In the genomic region with DNA sequence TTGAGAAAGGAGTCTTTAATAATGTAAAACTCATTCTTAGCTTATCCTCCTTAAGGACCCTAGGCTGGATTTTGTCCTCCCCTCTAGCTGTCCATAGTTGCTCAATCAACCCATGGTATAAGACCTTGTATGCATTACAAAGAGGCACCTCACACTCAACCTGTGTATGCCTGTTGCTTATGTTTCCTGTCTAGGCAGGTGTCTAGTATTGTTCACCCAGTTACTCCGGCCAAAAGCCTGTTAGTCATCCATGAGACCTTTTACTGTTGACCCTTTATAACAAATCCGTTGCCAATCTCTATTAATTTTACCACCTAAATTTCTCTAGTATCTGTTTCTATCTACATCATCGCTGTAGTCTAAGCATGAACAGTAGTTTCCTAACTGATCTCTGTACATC, we compare ENCODE assay signal across 9 cellular contexts. TPM values are rescaled to one million over a fixed set of nuclear protein-coding genes. Genes with fewer than 3 reads are reported as not detected.
DNase-seq lines count a peak whose midpoint lies in the region; ATAC-seq and TF ChIP-seq lines count a peak whose summit lies in the region.
"Had no signal": no experiment of that assay in that cellular context is flagged by ENCODE, and none has a peak within 500 bp of the region (broad histone marks: within the 10 kb centered on the region; RNA-seq: fewer than 3 reads in every experiment).

No MANE protein-coding gene starts in this region.

- H3K4me1 ChIP-seq in left ventricle myocardium inferior (peaks cover 87% of the 10 kb centered on the region), GM23338 (ENCODE audit: insufficient read depth) (0 out of 2 replicates have a peak, but pooled peaks cover 14% of the 10 kb centered on the region)

- H3K4me1 Mint-ChIP-seq in GM23338 = peaks cover 18% of the 10 kb centered on the region

- DNase-seq in left ventricle myocardium inferior (no peak), Right ventricle myocardium inferior (ENCODE audit: missing footprints) (no peak), SHP77 treated with DMSO at 0.1 percent for 48 hours (lab: John Stamatoyannopoulos, UW) (peak; percentile 12), GM23338 (ENCODE audit: low spot score) (no peak), DMS79 treated with DMSO at 0.1 percent for 48 hours (lab: John Stamatoyannopoulos, UW) (no peak), NCI-H1417 treated with DMSO at 0.1 percent for 48 hours (lab: John Stamatoyannopoulos, UW) (no peak)
- no peak for DNase-seq in stimulated activated CD4-positive, alpha-beta T cell treated with anti-CD3 and anti-CD28 coated beads, Interleukin-1b, Interleukin-23, amount 100 ng/mL, for 48 hours
- DNase-seq: NCI-H774 had no signal

- H3F3A ChIP-seq in GM23338 (replicated peaks; ENCODE audit: low read depth) = no peaks in the 10 kb centered on the region

- no peaks in the 10 kb centered on the region for H3K9me3 Mint-ChIP-seq in GM23338

- H3K9me2 ChIP-seq in GM23338 (ENCODE audit: insufficient read depth) = no peaks in the 10 kb centered on the region

- no peak overlapping the region for H3K27ac Mint-ChIP-seq in GM23338

- no peaks in the 10 kb centered on the region for H3K36me3 Mint-ChIP-seq in GM23338 (ENCODE audit: low read depth)

- H3K4me3 Mint-ChIP-seq in GM23338 = no peak overlapping the region

- intact Hi-C loops in left ventricle myocardium inferior (cut with micrococcal nuclease) (no loop called here), Right ventricle myocardium inferior (cut with DNase I) (loop anchor here (10.0 kb wide), 2 partner anchors 713 to 833 kb away; a partner anchor contains a TSS)

- peaks cover 12% of the 10 kb centered on the region; the same call in 1 of the 2 replicates for H3K79me2 ChIP-seq in GM23338 (replicated peaks; ENCODE audit: insufficient read depth)

- H3K27me3 Mint-ChIP-seq in GM23338 (ENCODE audit: insufficient read depth, low read depth, poor library complexity) = no peaks in the 10 kb centered on the region

- no peak overlapping the region for H3K4me2 ChIP-seq in GM23338

- no peaks in the 10 kb centered on the region for H3K9me3 ChIP-seq in left ventricle myocardium inferior (replicated peaks)

- ATAC-seq in Right ventricle myocardium inferior (no peak), HG02938 (IDR thresholded peaks at IDR 0.05; ENCODE audit: unreplicated experiment) (peak; percentile 34), GM23338 (no peak)

- H3K27ac ChIP-seq in left ventricle myocardium inferior (replicated peaks) (peak overlapping the region; percentile 17), GM23338 (ENCODE audit: low read depth) (no peak overlapping the region)

- H3K4me3 ChIP-seq in left ventricle myocardium inferior (no peak overlapping the region), GM23338 (no peak overlapping the region)

- peaks cover 23% of the 10 kb centered on the region for H3K36me3 ChIP-seq in left ventricle myocardium inferior
- H3K36me3 ChIP-seq in GM23338 (ENCODE audit: insufficient read depth) = no peaks in the 10 kb centered on the region

- no peaks in the 10 kb centered on the region for H3K27me3 ChIP-seq in left ventricle myocardium inferior (ENCODE audit: low read depth)
- no peaks in the 10 kb centered on the region for H3K27me3 ChIP-seq in GM23338 (ENCODE audit: insufficient read depth)

- H2AFZ ChIP-seq in GM23338 = no peak overlapping the region

- 0 out of 2 replicates have a peak, but pooled peaks cover 4% of the 10 kb centered on the region for H4K20me1 ChIP-seq in GM23338 (replicated peaks; ENCODE audit: insufficient read depth)

- TF ChIP-seq CTCF in left ventricle myocardium inferior (IDR thresholded peaks at IDR 0.05; ENCODE audit: borderline replicate concordance) = no peak
- no peak for TF ChIP-seq CTCF in GM23338 (conservative IDR thresholded peaks at IDR 0.05; ENCODE audit: low read depth in 2 of 2)

TF ChIP-seq in GM23338, 12 proteins besides CTCF, POLR2A, EP300 and RAD21 (continues in another document):
- no peak for TF ChIP-seq ZNF331 (CRISPR knock-in tag; IDR thresholded peaks at IDR 0.05; ENCODE audit: low read depth)
- TF ChIP-seq, protein P1, sequence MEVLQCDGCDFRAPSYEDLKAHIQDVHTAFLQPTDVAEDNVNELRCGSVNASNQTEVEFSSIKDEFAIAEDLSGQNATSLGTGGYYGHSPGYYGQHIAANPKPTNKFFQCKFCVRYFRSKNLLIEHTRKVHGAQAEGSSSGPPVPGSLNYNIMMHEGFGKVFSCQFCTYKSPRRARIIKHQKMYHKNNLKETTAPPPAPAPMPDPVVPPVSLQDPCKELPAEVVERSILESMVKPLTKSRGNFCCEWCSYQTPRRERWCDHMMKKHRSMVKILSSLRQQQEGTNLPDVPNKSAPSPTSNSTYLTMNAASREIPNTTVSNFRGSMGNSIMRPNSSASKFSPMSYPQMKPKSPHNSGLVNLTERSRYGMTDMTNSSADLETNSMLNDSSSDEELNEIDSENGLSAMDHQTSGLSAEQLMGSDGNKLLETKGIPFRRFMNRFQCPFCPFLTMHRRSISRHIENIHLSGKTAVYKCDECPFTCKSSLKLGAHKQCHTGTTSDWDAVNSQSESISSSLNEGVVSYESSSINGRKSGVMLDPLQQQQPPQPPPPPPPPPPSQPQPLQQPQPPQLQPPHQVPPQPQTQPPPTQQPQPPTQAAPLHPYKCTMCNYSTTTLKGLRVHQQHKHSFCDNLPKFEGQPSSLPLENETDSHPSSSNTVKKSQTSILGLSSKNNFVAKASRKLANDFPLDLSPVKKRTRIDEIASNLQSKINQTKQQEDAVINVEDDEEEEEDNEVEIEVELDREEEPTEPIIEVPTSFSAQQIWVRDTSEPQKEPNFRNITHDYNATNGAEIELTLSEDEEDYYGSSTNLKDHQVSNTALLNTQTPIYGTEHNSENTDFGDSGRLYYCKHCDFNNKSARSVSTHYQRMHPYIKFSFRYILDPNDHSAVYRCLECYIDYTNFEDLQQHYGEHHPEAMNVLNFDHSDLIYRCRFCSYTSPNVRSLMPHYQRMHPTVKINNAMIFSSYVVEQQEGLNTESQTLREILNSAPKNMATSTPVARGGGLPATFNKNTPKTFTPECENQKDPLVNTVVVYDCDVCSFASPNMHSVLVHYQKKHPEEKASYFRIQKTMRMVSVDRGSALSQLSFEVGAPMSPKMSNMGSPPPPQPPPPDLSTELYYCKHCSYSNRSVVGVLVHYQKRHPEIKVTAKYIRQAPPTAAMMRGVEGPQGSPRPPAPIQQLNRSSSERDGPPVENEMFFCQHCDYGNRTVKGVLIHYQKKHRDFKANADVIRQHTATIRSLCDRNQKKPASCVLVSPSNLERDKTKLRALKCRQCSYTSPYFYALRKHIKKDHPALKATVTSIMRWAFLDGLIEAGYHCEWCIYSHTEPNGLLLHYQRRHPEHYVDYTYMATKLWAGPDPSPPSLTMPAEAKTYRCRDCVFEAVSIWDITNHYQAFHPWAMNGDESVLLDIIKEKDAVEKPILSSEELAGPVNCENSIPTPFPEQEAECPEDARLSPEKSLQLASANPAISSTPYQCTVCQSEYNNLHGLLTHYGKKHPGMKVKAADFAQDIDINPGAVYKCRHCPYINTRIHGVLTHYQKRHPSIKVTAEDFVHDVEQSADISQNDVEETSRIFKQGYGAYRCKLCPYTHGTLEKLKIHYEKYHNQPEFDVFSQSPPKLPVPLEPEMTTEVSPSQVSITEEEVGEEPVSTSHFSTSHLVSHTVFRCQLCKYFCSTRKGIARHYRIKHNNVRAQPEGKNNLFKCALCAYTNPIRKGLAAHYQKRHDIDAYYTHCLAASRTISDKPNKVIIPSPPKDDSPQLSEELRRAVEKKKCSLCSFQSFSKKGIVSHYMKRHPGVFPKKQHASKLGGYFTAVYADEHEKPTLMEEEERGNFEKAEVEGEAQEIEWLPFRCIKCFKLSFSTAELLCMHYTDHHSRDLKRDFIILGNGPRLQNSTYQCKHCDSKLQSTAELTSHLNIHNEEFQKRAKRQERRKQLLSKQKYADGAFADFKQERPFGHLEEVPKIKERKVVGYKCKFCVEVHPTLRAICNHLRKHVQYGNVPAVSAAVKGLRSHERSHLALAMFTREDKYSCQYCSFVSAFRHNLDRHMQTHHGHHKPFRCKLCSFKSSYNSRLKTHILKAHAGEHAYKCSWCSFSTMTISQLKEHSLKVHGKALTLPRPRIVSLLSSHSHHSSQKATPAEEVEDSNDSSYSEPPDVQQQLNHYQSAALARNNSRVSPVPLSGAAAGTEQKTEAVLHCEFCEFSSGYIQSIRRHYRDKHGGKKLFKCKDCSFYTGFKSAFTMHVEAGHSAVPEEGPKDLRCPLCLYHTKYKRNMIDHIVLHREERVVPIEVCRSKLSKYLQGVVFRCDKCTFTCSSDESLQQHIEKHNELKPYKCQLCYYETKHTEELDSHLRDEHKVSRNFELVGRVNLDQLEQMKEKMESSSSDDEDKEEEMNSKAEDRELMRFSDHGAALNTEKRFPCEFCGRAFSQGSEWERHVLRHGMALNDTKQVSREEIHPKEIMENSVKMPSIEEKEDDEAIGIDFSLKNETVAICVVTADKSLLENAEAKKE (CRISPR knock-in tag; IDR thresholded peaks at IDR 0.05) = no peak
- no peak for TF ChIP-seq STAT1 (IDR thresholded peaks at IDR 0.05; ENCODE audit: unreplicated experiment)
- TF ChIP-seq ZNF114 (CRISPR knock-in tag; IDR thresholded peaks at IDR 0.05) = no peak
- no peak for TF ChIP-seq CREB1 (CRISPR knock-in tag; IDR thresholded peaks at IDR 0.05; ENCODE audit: low read depth)
- no peak for TF ChIP-seq EZH2phosphoT487 (IDR thresholded peaks at IDR 0.05; ENCODE audit: unreplicated experiment)
- no peak for TF ChIP-seq EZH2 (IDR thresholded peaks at IDR 0.05; ENCODE audit: low read depth, unreplicated experiment)

RNA-seq across cellular contexts. Expression of a gene that starts 3.7 kb away (rescaled TPM):
- total RNA-seq in left ventricle myocardium inferior = 85.8 TPM
- 68.7 TPM for total RNA-seq in Right ventricle myocardium inferior
- total RNA-seq in GM23338 (2014; rRNA removed; shearing (Covaris generic)) = 9.9 and 20.5 TPM in 2 replicates
- polyA plus RNA-seq in GM23338 (2016; fragmentation: Nextera tagmentation; extraction: Ambion mirVana) = 54.7 and 60.2 TPM in 2 replicates
